ENCODE assay signal across 18 cellular contexts in the genomic region with DNA sequence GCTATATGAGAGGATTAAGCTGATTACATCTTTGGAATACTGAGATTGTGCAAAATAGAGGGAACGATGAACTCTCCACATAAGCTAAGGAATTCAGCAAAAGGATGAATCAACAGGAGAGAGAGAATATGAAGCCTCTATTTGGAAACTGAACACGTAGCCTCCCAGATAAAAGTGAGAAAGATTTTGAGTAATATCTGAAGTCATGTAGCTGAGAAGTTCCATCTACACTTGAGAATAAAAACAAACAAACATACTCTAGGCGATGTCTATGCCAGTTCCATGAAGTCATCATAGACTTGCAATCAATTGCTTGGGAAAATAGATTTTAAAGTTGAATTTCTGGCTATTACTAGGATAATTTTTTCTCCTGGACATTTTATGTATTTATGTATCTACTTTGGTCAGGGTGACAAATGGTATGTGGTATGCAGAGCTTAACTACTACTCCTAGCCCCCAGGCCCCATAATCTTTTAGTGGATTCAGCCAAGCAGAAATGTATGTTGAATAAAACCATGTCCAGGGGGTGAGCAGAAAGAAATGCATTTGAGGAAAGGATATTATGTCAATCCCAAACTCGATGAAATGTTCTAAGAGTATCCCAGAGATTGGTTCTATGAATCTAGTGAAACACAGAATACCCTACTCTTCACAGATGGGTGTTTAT.
DNase-seq lines count a peak whose midpoint lies in the region; ATAC-seq lines count a peak whose summit lies in the region.
"Had no signal": no experiment of that assay in that cellular context is flagged by ENCODE, and none has a peak within 500 bp of the region (broad histone marks: within the 10 kb centered on the region; RNA-seq: fewer than 3 reads in every experiment).

No MANE protein-coding gene starts in this region.

- no peak for ATAC-seq in left colon
- no peak for ATAC-seq in GM19035 (IDR thresholded peaks at IDR 0.05; ENCODE audit: unreplicated experiment)
- ATAC-seq: activated CD8-positive, alpha-beta T cell treated with anti-CD3 and anti-CD28 coated beads for 36 hours; activated T-cell treated with anti-CD3 and anti-CD28 coated beads, Interleukin-2, amount 50 U/mL, for 72 hours; HCT116; naive thymus-derived CD8-positive, alpha-beta T cell; Right ventricle myocardium inferior had no signal

- peak overlapping the region; percentile 87 for H3K27ac ChIP-seq in SJSA1
- H3K27ac ChIP-seq: C4-2B had no signal

- H3K4me1 ChIP-seq in SJSA1 (replicated peaks), result peaks cover 65% of the 10 kb centered on the region

- intact Hi-C loops in left colon (cut with DNase I, micrococcal nuclease), result no loop called here

- peak; percentile 48 for DNase-seq in GM03348 (ENCODE audit: low spot score)
- DNase-seq in SJSA1 (ENCODE audit: low read depth in 1 of 2, low spot score in 2 of 2), result peak in 1 of 2 experiments; percentile 64
- peak; percentile 64 for DNase-seq in fibroblast of gingiva (ENCODE audit: low read depth)
- DNase-seq in renal cortical epithelial cell (ENCODE audit: low read depth), result peak; percentile 25
- DNase-seq in activated T-cell treated with anti-CD3 and anti-CD28 coated beads, Interleukin-2, amount 50 U/mL, for 48 hours, result no peak
- no peak for DNase-seq in left colon
- no peak for DNase-seq in iPS-NIHi7 (ENCODE audit: extremely low spot score)
- DNase-seq: activated CD8-positive, alpha-beta T cell treated with anti-CD3 and anti-CD28 coated beads for 36 hours; activated T-cell treated with anti-CD3 and anti-CD28 coated beads, Interleukin-2, amount 50 U/mL, for 72 hours; cerebellar nuclear complex; DMS153; Karpas-422; naive thymus-derived CD8-positive, alpha-beta T cell had no signal

- H3K4me3 ChIP-seq in SJSA1, result no peak overlapping the region
- H3K4me3 ChIP-seq: thoracic aorta had no signal

- no peaks in the 10 kb centered on the region for H3K36me3 ChIP-seq in SJSA1
- H3K36me3 ChIP-seq: thoracic aorta had no signal

- no peaks in the 10 kb centered on the region; the same call in 1 of the 2 replicates for H3K9me3 ChIP-seq in SJSA1 (replicated peaks)
- H3K9me3 ChIP-seq: thoracic aorta had no signal

- no peaks in the 10 kb centered on the region for H3K27me3 ChIP-seq in SJSA1 (replicated peaks)

Comparison
In these comparisons a context has a peak if more than half of its experiments do, and no peak if none do; other contexts are left out.
1. DNase-seq: peak in GM03348 (single experiment), fibroblast of gingiva (single experiment) and renal cortical epithelial cell (single experiment); none in activated T-cell treated with anti-CD3 and anti-CD28 coated beads, Interleukin-2, amount 50 U/mL, for 48 hours (0 of 2), left colon (0 of 2) and iPS-NIHi7 (single experiment).